In genomic region chr16:57150682-57151330, GRCh38 we compare ENCODE assay signal across 1 cellular context.
TF ChIP-seq lines count a peak whose summit lies in the region.

No MANE protein-coding gene starts in this region.

TF ChIP-seq in HepG2, 621 proteins besides CTCF, POLR2A, EP300 and RAD21:
- no peak for TF ChIP-seq RERE (CRISPR knock-in tag; IDR thresholded peaks at IDR 0.05; ENCODE audit: low read depth)
- TF ChIP-seq ZBTB33 (CRISPR knock-in tag; IDR thresholded peaks at IDR 0.05): peak; percentile 99
